22 cellular contexts compared by ENCODE assay signal in the genomic region with DNA sequence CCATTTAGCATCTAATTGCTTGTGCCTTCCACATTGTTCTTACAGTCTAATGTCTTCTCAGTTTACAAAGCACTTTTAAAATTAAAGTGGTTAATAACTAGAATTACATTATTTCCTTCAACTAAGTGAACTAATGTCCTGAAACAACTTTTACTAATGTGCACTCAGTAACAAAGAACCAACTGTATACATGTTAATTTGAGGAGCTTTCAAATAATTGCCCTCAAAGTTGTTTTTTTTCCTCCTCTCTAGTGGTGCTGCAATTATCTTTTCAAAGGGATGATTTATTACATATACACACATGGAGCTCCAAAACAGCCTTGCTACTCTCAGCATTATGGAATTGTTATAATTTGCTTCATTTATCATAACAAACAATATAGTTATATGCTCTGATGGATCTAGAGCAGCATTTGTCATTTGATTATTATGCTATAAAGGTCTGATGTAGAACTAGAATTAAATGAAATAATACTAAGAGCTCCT.
A peak's percentile ranks its signal among the peaks of the same experiment; 100 is the strongest.
DNase-seq lines count a peak whose midpoint lies in the region; ATAC-seq and TF ChIP-seq lines count a peak whose summit lies in the region.
"Had no signal": no experiment of that assay in that cellular context is flagged by ENCODE, and none has a peak within 500 bp of the region (broad histone marks: within the 10 kb centered on the region; RNA-seq: fewer than 3 reads in every experiment).

No MANE protein-coding gene starts in this region.

- H3K36me3 ChIP-seq in brain microvascular endothelial cell (replicated peaks): peaks cover 28% of the 10 kb centered on the region
- H3K36me3 ChIP-seq: gastroesophageal sphincter, HAP-1, lower lobe of right lung, Peyer's patch, SJSA1 had no signal

- TF ChIP-seq CTCF in brain microvascular endothelial cell (IDR thresholded peaks at IDR 0.05; ENCODE audit: low read depth, low read length, missing control alignments): no peak

- H3K27me3 ChIP-seq in brain microvascular endothelial cell (replicated peaks): no peaks in the 10 kb centered on the region
- H3K27me3 ChIP-seq: esophagus muscularis mucosa, gastroesophageal sphincter, Peyer's patch, SJSA1 had no signal

- H3K27ac ChIP-seq in brain microvascular endothelial cell: peak overlapping the region; percentile 29
- H3K27ac ChIP-seq: lower lobe of right lung, Peyer's patch, SJSA1, skin epidermis had no signal

- peak; percentile 78 for DNase-seq in DMS79 treated with DMSO at 0.1 percent for 48 hours (lab: John Stamatoyannopoulos, UW)
- DNase-seq in NCI-H1417 (lab: John Stamatoyannopoulos, UW): peak; percentile 59 to 97 (median 73)
- DNase-seq in NCI-H2227 treated with DMSO at 0.1 percent for 48 hours (lab: John Stamatoyannopoulos, UW): peak; percentile 88
- no peak for DNase-seq in brain microvascular endothelial cell
- DNase-seq in ecto neural progenitor cell (ENCODE audit: low spot score): no peak
- DNase-seq in stimulated activated naive CD8-positive, alpha-beta T cell treated with anti-CD3 and anti-CD28 coated beads, Interleukin-15, Interleukin-2, amounts not matched to agents 100 U/mL and 50 U/mL, for 24 hours: no peak
- DNase-seq: activated CD4-positive, alpha-beta T cell treated with anti-CD3 and anti-CD28 coated beads, Interleukin-2, amount 10 ng/mL, durations not matched to agents 7 days and 5 days; CD4-positive, CD25-positive, alpha-beta regulatory T cell; effector memory CD4-positive, alpha-beta T cell; islet precursor cell; KBM-7; lower lobe of right lung; NCI-H226; Peyer's patch; stimulated activated CD4-positive, alpha-beta T cell treated with anti-CD3 and anti-CD28 coated beads, Interleukin-1b, Interleukin-23, amount 100 ng/mL, for 48 hours had no signal

- no peak overlapping the region for H3K4me3 ChIP-seq in brain microvascular endothelial cell (ENCODE audit: low read depth, low read length)
- H3K4me3 ChIP-seq: esophagus muscularis mucosa, gastroesophageal sphincter, HAP-1, lower lobe of right lung, Peyer's patch, SJSA1, skin epidermis had no signal

- in situ Hi-C loops in brain microvascular endothelial cell (cut with HindIII; ENCODE audit: low pct_ligation_motif_present, low sequenced_read_pairs): no loop called here

- no peak for ATAC-seq in HG03571 (IDR thresholded peaks at IDR 0.05; ENCODE audit: unreplicated experiment)
- ATAC-seq in HG03139 (IDR thresholded peaks at IDR 0.05; ENCODE audit: unreplicated experiment): no peak
- ATAC-seq in stimulated activated naive CD8-positive, alpha-beta T cell treated with anti-CD3 and anti-CD28 coated beads, Interleukin-15, Interleukin-2, amounts not matched to agents 100 U/mL and 50 U/mL, for 24 hours: no peak
- ATAC-seq: gastroesophageal sphincter, lower lobe of right lung had no signal

Comparison
In these comparisons a context has a peak if more than half of its experiments do, and no peak if none do; other contexts are left out.
1. DNase-seq: peak in DMS79 treated with DMSO at 0.1 percent for 48 hours (single experiment), NCI-H1417 (3 of 3) and NCI-H2227 treated with DMSO at 0.1 percent for 48 hours (single experiment); none in brain microvascular endothelial cell (single experiment), ecto neural progenitor cell (single experiment) and stimulated activated naive CD8-positive, alpha-beta T cell treated with anti-CD3 and anti-CD28 coated beads, Interleukin-15, Interleukin-2, amounts not matched to agents 100 U/mL and 50 U/mL, for 24 hours (single experiment).